Comparison of ENCODE assay signal across 8 cellular contexts in the genomic region with DNA sequence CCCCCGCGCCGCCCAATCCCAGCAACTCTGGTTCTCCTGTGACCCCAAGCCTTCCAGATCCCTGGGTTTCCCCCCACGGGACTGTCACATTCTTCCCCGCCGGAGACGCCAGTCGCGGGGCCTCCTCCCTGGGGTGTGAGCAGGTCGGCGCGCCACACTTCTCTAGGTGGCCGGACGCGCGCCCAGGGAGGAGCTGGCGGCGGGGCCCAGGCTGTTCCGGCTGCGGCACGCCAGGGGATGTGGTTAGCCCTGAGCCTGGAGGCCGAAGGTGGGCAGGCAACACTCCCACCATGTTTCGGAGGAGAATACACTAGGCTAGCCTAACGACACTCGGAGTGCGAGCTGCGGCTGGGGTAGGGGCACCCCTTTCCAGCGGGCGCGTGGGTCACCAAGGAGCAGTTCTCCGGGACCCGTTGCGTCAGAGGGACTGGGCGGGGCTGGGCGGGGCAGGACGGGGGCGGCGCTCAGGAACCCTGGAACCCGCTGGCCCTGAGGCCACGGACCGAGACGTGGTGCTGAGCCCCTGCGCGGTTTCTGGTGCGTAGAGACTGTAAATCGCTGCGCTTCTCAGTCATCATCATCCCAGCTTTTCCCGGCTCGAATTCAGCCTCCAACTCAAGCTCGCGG.
A peak's percentile ranks its signal among the peaks of the same experiment; 100 is the strongest.
DNase-seq lines count a peak whose midpoint lies in the region; ATAC-seq and TF ChIP-seq lines count a peak whose summit lies in the region.

A gene with protein sequence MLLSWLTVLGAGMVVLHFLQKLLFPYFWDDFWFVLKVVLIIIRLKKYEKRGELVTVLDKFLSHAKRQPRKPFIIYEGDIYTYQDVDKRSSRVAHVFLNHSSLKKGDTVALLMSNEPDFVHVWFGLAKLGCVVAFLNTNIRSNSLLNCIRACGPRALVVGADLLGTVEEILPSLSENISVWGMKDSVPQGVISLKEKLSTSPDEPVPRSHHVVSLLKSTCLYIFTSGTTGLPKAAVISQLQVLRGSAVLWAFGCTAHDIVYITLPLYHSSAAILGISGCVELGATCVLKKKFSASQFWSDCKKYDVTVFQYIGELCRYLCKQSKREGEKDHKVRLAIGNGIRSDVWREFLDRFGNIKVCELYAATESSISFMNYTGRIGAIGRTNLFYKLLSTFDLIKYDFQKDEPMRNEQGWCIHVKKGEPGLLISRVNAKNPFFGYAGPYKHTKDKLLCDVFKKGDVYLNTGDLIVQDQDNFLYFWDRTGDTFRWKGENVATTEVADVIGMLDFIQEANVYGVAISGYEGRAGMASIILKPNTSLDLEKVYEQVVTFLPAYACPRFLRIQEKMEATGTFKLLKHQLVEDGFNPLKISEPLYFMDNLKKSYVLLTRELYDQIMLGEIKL (plus strand): TSS at position 478 of the 627 bp plus-strand sequence. CDS start 650 bp downstream, outside the sequence.

- H3K4me3 ChIP-seq in cardiac fibroblast (replicated peaks in 1 of 2; ENCODE audit: low read depth in 2 of 2, low read length in 2 of 2) = peak within 1 kb of the TSS; percentile 39 to 43

- DNase-seq in stimulated activated CD4-positive, alpha-beta T cell treated with anti-CD3 and anti-CD28 coated beads, Interleukin-15, amount 100 ng/mL, for 24 hours = peak; percentile 3
- no peak for DNase-seq in stimulated activated CD4-positive, alpha-beta T cell treated with anti-CD3 and anti-CD28 coated beads, Interleukin-12 subunit alpha, Interleukin-12 subunit beta, amount 100 ng/mL, for 4 hours
- DNase-seq in cardiac fibroblast (ENCODE audit: low read depth in 2 of 2) (peak in 1 of 2 donors; percentile 3), left kidney (ENCODE audit: low read depth, low spot score) (peak; percentile 80), SIG-M5 (lab: John Stamatoyannopoulos, UW) (no peak)
- DNase-seq in activated effector memory CD4-positive, alpha-beta T cell treated with anti-CD3 and anti-CD28 coated beads, Interleukin-2, amount 50 U/mL, for 16 hours = no peak

- ATAC-seq in GM19397 (IDR thresholded peaks at IDR 0.05; ENCODE audit: unreplicated experiment) = no peak
- ATAC-seq in activated CD4-positive, CD25-positive, alpha-beta regulatory T cell treated with anti-CD3 and anti-CD28 coated beads, Interleukin-2, amount 50 U/mL, for 24 hours = no peak

- TF ChIP-seq CTCF in cardiac fibroblast (IDR thresholded peaks at IDR 0.05; ENCODE audit: low read depth, low read length) = no peak

Comparison
In these comparisons a context has a peak if more than half of its experiments do, and no peak if none do; other contexts are left out.
1. DNase-seq: peak in stimulated activated CD4-positive, alpha-beta T cell treated with anti-CD3 and anti-CD28 coated beads, Interleukin-15, amount 100 ng/mL, for 24 hours (single experiment) and left kidney (single experiment); none in stimulated activated CD4-positive, alpha-beta T cell treated with anti-CD3 and anti-CD28 coated beads, Interleukin-12 subunit alpha, Interleukin-12 subunit beta, amount 100 ng/mL, for 4 hours (single experiment), activated effector memory CD4-positive, alpha-beta T cell treated with anti-CD3 and anti-CD28 coated beads, Interleukin-2, amount 50 U/mL, for 16 hours (single experiment) and SIG-M5 (single experiment).